Comparison of ENCODE assay signal across 1 cellular context in genomic region chr3:52277972-52278509, GRCh38.
TF ChIP-seq lines count a peak whose summit lies in the region.

No MANE protein-coding gene starts in this region.

TF ChIP-seq in HepG2, 621 proteins besides CTCF, POLR2A, EP300 and RAD21 (continued from another document and continues in another):
- TF ChIP-seq, protein P1, sequence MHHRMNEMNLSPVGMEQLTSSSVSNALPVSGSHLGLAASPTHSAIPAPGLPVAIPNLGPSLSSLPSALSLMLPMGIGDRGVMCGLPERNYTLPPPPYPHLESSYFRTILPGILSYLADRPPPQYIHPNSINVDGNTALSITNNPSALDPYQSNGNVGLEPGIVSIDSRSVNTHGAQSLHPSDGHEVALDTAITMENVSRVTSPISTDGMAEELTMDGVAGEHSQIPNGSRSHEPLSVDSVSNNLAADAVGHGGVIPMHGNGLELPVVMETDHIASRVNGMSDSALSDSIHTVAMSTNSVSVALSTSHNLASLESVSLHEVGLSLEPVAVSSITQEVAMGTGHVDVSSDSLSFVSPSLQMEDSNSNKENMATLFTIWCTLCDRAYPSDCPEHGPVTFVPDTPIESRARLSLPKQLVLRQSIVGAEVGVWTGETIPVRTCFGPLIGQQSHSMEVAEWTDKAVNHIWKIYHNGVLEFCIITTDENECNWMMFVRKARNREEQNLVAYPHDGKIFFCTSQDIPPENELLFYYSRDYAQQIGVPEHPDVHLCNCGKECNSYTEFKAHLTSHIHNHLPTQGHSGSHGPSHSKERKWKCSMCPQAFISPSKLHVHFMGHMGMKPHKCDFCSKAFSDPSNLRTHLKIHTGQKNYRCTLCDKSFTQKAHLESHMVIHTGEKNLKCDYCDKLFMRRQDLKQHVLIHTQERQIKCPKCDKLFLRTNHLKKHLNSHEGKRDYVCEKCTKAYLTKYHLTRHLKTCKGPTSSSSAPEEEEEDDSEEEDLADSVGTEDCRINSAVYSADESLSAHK (CRISPR knock-in tag; IDR thresholded peaks at IDR 0.05; ENCODE audit: borderline replicate concordance), result no peak
- TF ChIP-seq AGO2 (optimal IDR thresholded peaks at IDR 0.05; ENCODE audit: low read depth, low read length), result peak; percentile 76
- TF ChIP-seq ATF1 (CRISPR knock-in tag; IDR thresholded peaks at IDR 0.05), result no peak
- TF ChIP-seq CC2D1A (CRISPR knock-in tag; IDR thresholded peaks at IDR 0.05), result no peak
- TF ChIP-seq GATAD2A (CRISPR knock-in tag; IDR thresholded peaks at IDR 0.05), result no peak
- no peak for TF ChIP-seq STAT5B (CRISPR knock-in tag; IDR thresholded peaks at IDR 0.05)
- TF ChIP-seq ZNF776 (CRISPR knock-in tag; IDR thresholded peaks at IDR 0.05), result 0 out of 2 replicates have a peak, but pooled peaks have one; percentile 18
- TF ChIP-seq ZFP36L2 (CRISPR knock-in tag; IDR thresholded peaks at IDR 0.05), result no peak
- no peak; the same call in 1 of the 2 replicates for TF ChIP-seq ZSCAN25 (CRISPR knock-in tag; IDR thresholded peaks at IDR 0.05)
- no peak; the same call in 1 of the 2 replicates for TF ChIP-seq ZNF232 (CRISPR knock-in tag; IDR thresholded peaks at IDR 0.05; ENCODE audit: borderline replicate concordance)
- TF ChIP-seq, protein P2, sequence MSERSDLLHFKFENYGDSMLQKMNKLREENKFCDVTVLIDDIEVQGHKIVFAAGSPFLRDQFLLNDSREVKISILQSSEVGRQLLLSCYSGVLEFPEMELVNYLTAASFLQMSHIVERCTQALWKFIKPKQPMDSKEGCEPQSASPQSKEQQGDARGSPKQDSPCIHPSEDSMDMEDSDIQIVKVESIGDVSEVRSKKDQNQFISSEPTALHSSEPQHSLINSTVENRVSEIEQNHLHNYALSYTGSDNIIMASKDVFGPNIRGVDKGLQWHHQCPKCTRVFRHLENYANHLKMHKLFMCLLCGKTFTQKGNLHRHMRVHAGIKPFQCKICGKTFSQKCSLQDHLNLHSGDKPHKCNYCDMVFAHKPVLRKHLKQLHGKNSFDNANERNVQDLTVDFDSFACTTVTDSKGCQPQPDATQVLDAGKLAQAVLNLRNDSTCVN (CRISPR knock-in tag; IDR thresholded peaks at IDR 0.05; ENCODE audit: borderline replicate concordance), result no peak
- TF ChIP-seq PRDM15 (CRISPR knock-in tag; IDR thresholded peaks at IDR 0.05), result no peak
- TF ChIP-seq MEIS1 (CRISPR knock-in tag; IDR thresholded peaks at IDR 0.05; ENCODE audit: borderline replicate concordance), result peak; percentile 4; the same call in 1 of the 2 replicates
- no peak for TF ChIP-seq CHD2 (IDR thresholded peaks at IDR 0.05; ENCODE audit: low read depth, low read length)
- no peak; the same call in 1 of the 2 replicates for TF ChIP-seq ETV6 (CRISPR knock-in tag; conservative IDR thresholded peaks at IDR 0.05)
- TF ChIP-seq ZNF264 (CRISPR knock-in tag; IDR thresholded peaks at IDR 0.05), result no peak
- TF ChIP-seq ZNF781 (CRISPR knock-in tag; IDR thresholded peaks at IDR 0.05; ENCODE audit: borderline replicate concordance, not compliant biosample characterization), result no peak
- 0 out of 2 replicates have a peak, but pooled peaks have one; percentile 9 for TF ChIP-seq ZNF138 (CRISPR knock-in tag; IDR thresholded peaks at IDR 0.05; ENCODE audit: low read depth)
- no peak for TF ChIP-seq MBNL3 (CRISPR knock-in tag; conservative IDR thresholded peaks at IDR 0.05)
- TF ChIP-seq BATF2 (CRISPR knock-in tag; IDR thresholded peaks at IDR 0.05), result no peak
- TF ChIP-seq ZNF510 (CRISPR knock-in tag; IDR thresholded peaks at IDR 0.05; ENCODE audit: low read depth), result no peak; the same call in 1 of the 2 replicates
- TF ChIP-seq ZNF768 (CRISPR knock-in tag; IDR thresholded peaks at IDR 0.05), result no peak; the same call in 1 of the 2 replicates
- TF ChIP-seq BHLHE40 (IDR thresholded peaks at IDR 0.05; ENCODE audit: low read length), result no peak
- TF ChIP-seq ZBTB44 (CRISPR knock-in tag; IDR thresholded peaks at IDR 0.05), result no peak
- no peak for TF ChIP-seq TRIM24 (CRISPR knock-in tag; IDR thresholded peaks at IDR 0.05)
- TF ChIP-seq ZBTB20 (CRISPR knock-in tag; IDR thresholded peaks at IDR 0.05; ENCODE audit: borderline replicate concordance, low read depth), result no peak
- TF ChIP-seq ZNF33B (CRISPR knock-in tag; IDR thresholded peaks at IDR 0.05), result no peak
- TF ChIP-seq GZF1 (CRISPR knock-in tag; IDR thresholded peaks at IDR 0.05), result no peak
- TF ChIP-seq, protein P3, sequence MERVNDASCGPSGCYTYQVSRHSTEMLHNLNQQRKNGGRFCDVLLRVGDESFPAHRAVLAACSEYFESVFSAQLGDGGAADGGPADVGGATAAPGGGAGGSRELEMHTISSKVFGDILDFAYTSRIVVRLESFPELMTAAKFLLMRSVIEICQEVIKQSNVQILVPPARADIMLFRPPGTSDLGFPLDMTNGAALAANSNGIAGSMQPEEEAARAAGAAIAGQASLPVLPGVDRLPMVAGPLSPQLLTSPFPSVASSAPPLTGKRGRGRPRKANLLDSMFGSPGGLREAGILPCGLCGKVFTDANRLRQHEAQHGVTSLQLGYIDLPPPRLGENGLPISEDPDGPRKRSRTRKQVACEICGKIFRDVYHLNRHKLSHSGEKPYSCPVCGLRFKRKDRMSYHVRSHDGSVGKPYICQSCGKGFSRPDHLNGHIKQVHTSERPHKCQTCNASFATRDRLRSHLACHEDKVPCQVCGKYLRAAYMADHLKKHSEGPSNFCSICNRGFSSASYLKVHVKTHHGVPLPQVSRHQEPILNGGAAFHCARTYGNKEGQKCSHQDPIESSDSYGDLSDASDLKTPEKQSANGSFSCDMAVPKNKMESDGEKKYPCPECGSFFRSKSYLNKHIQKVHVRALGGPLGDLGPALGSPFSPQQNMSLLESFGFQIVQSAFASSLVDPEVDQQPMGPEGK (CRISPR knock-in tag; IDR thresholded peaks at IDR 0.05), result no peak
- TF ChIP-seq REL (CRISPR knock-in tag; conservative IDR thresholded peaks at IDR 0.05), result no peak
- TF ChIP-seq NR3C1 (CRISPR knock-in tag; IDR thresholded peaks at IDR 0.05), result no peak
- TF ChIP-seq, protein P4, sequence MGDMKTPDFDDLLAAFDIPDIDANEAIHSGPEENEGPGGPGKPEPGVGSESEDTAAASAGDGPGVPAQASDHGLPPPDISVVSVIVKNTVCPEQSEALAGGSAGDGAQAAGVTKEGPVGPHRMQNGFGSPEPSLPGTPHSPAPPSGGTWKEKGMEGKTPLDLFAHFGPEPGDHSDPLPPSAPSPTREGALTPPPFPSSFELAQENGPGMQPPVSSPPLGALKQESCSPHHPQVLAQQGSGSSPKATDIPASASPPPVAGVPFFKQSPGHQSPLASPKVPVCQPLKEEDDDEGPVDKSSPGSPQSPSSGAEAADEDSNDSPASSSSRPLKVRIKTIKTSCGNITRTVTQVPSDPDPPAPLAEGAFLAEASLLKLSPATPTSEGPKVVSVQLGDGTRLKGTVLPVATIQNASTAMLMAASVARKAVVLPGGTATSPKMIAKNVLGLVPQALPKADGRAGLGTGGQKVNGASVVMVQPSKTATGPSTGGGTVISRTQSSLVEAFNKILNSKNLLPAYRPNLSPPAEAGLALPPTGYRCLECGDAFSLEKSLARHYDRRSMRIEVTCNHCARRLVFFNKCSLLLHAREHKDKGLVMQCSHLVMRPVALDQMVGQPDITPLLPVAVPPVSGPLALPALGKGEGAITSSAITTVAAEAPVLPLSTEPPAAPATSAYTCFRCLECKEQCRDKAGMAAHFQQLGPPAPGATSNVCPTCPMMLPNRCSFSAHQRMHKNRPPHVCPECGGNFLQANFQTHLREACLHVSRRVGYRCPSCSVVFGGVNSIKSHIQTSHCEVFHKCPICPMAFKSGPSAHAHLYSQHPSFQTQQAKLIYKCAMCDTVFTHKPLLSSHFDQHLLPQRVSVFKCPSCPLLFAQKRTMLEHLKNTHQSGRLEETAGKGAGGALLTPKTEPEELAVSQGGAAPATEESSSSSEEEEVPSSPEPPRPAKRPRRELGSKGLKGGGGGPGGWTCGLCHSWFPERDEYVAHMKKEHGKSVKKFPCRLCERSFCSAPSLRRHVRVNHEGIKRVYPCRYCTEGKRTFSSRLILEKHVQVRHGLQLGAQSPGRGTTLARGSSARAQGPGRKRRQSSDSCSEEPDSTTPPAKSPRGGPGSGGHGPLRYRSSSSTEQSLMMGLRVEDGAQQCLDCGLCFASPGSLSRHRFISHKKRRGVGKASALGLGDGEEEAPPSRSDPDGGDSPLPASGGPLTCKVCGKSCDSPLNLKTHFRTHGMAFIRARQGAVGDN (CRISPR knock-in tag; IDR thresholded peaks at IDR 0.05), result peak; percentile 69
- no peak for TF ChIP-seq ZNF382 (CRISPR knock-in tag; IDR thresholded peaks at IDR 0.05; ENCODE audit: borderline replicate concordance)
- peak; percentile 90; the same call in 1 of the 2 replicates for TF ChIP-seq UBTF (CRISPR knock-in tag; IDR thresholded peaks at IDR 0.05)
- no peak for TF ChIP-seq ZBTB21 (CRISPR knock-in tag; IDR thresholded peaks at IDR 0.05)
- peak; percentile 12; the same call in 1 of the 2 replicates for TF ChIP-seq NCOR1 (IDR thresholded peaks at IDR 0.05; ENCODE audit: borderline replicate concordance, low read length)
- no peak for TF ChIP-seq TIGD3 (CRISPR knock-in tag; IDR thresholded peaks at IDR 0.05; ENCODE audit: borderline replicate concordance)
- TF ChIP-seq ZNF564 (CRISPR knock-in tag; IDR thresholded peaks at IDR 0.05), result no peak
- no peak for TF ChIP-seq GTF2F1 (IDR thresholded peaks at IDR 0.05; ENCODE audit: low read length)
- TF ChIP-seq, protein P5, sequence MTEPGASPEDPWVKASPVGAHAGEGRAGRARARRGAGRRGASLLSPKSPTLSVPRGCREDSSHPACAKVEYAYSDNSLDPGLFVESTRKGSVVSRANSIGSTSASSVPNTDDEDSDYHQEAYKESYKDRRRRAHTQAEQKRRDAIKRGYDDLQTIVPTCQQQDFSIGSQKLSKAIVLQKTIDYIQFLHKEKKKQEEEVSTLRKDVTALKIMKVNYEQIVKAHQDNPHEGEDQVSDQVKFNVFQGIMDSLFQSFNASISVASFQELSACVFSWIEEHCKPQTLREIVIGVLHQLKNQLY (CRISPR knock-in tag; IDR thresholded peaks at IDR 0.05), result no peak
- TF ChIP-seq HNRNPLL (IDR thresholded peaks at IDR 0.05; ENCODE audit: low read depth, low read length, poor library complexity, severe bottlenecking), result peak; percentile 44
